Comparison of ENCODE assay signal across 8 cellular contexts in the genomic region with DNA sequence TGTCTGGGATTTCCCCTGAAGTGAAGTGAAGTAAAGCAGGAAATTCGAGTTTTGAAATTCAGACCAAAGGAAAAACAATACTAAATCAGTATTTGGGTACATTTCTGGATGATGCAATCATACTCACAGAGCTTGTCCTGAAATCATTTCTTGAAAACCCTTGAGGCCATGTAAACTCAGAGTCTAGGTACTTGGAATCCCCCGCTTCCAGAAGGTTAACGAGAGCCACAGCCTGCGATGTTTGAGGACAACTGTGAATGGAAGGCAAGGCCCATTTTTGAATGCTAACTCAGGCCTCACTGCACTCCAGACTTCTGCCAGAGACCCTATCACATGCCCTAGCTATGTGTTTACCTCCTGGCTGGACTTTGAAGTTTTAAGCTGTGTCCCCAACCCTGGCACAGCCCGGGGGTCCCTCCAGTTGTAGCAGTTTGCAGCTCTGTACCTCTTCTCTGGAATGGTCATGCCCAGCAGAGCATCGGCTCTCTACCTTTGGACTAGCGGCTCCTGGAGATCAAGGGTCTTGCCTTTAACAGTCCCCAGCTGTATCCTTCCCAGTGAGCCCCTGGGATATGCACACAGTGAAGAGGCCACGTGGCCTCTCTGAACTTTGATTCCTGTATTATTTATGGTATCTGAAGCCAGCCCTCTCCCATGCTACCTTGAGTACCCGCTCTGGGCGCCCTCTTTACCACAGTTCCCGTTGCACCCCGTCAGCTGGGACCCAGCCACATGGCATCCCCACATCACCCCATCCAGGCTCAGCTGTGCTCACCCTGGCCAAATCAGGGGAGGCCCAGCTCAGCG.
A peak's percentile ranks its signal among the peaks of the same experiment; 100 is the strongest.
DNase-seq lines count a peak whose midpoint lies in the region; ATAC-seq lines count a peak whose summit lies in the region.

No MANE protein-coding gene starts in this region.

- ATAC-seq in activated naive CD8-positive, alpha-beta T cell treated with anti-CD3 and anti-CD28 coated beads, Interleukin-2, amount 50 U/mL, for 24 hours = peak; percentile 12
- ATAC-seq in HG02610 (IDR thresholded peaks at IDR 0.05; ENCODE audit: unreplicated experiment) = no peak

- peaks cover 53% of the 10 kb centered on the region for H3K4me1 Mint-ChIP-seq in activated naive CD8-positive, alpha-beta T cell treated with anti-CD3 and anti-CD28 coated beads, Interleukin-2, amount 50 U/mL, for 24 hours

- H3K36me3 Mint-ChIP-seq in activated naive CD8-positive, alpha-beta T cell treated with anti-CD3 and anti-CD28 coated beads, Interleukin-2, amount 50 U/mL, for 24 hours (ENCODE audit: low read depth) = no peaks in the 10 kb centered on the region

- no peaks in the 10 kb centered on the region for H3K27me3 Mint-ChIP-seq in activated naive CD8-positive, alpha-beta T cell treated with anti-CD3 and anti-CD28 coated beads, Interleukin-2, amount 50 U/mL, for 24 hours

- H3K27ac ChIP-seq in substantia nigra (ENCODE audit: low read depth, low read length, poor library complexity, severe bottlenecking) = peak overlapping the region; percentile 96

- DNase-seq in activated CD8-positive, alpha-beta memory T cell treated with anti-CD3 and anti-CD28 coated beads for 24 hours = peak; percentile 59
- DNase-seq in activated CD8-positive, alpha-beta memory T cell treated with anti-CD3 and anti-CD28 coated beads, Interleukin-2, amount 50 U/mL, for 4 hours = no peak
- DNase-seq in activated naive CD8-positive, alpha-beta T cell treated with anti-CD3 and anti-CD28 coated beads, Interleukin-2, amount 50 U/mL, for 24 hours = no peak
- peak; percentile 91 for DNase-seq in kidney glomerular epithelial cell (lab: John Stamatoyannopoulos, UW)
- DNase-seq in substantia nigra (lab: John Stamatoyannopoulos, UW) = no peak
- DNase-seq in hepatic stellate cell (ENCODE audit: low spot score) = no peak
- DNase-seq in cortex of kidney (lab: John Stamatoyannopoulos, UW) = no peak

- no peaks in the 10 kb centered on the region for H3K9me3 Mint-ChIP-seq in activated naive CD8-positive, alpha-beta T cell treated with anti-CD3 and anti-CD28 coated beads, Interleukin-2, amount 50 U/mL, for 24 hours

- H3K4me3 Mint-ChIP-seq in activated naive CD8-positive, alpha-beta T cell treated with anti-CD3 and anti-CD28 coated beads, Interleukin-2, amount 50 U/mL, for 24 hours = peak overlapping the region; percentile 51

- peak overlapping the region; percentile 84 for H3K27ac Mint-ChIP-seq in activated naive CD8-positive, alpha-beta T cell treated with anti-CD3 and anti-CD28 coated beads, Interleukin-2, amount 50 U/mL, for 24 hours

Comparison
In these comparisons a context has a peak if more than half of its experiments do, and no peak if none do; other contexts are left out.
1. DNase-seq: peak in activated CD8-positive, alpha-beta memory T cell treated with anti-CD3 and anti-CD28 coated beads for 24 hours (single experiment) and kidney glomerular epithelial cell (single experiment); none in activated CD8-positive, alpha-beta memory T cell treated with anti-CD3 and anti-CD28 coated beads, Interleukin-2, amount 50 U/mL, for 4 hours (single experiment), activated naive CD8-positive, alpha-beta T cell treated with anti-CD3 and anti-CD28 coated beads, Interleukin-2, amount 50 U/mL, for 24 hours (single experiment), substantia nigra (0 of 49), hepatic stellate cell (single experiment) and cortex of kidney (single experiment).